Comparison of ENCODE assay signal across 21 cellular contexts in the genomic region with DNA sequence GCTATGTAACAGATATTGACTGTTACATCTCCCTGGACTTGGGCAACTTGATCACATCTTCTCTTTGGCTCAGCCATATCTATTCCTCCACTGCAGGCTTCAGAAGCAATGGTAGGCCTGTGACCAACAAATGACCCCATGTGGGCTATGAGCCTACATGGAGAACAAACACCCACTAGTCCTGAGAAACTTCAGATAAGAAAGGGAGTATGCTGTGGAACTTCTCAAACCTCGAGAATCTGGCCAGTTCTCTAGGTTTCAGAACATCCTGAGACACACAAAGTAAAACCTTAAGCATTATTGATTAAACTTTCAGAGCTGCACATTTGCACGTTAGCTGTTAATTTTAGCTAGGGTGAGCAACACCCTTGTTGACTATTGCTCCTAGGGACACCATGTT. TPM values are rescaled to one million over a fixed set of nuclear protein-coding genes. Genes with fewer than 3 reads are reported as not detected.
A peak's percentile ranks its signal among the peaks of the same experiment; 100 is the strongest.
DNase-seq lines count a peak whose midpoint lies in the region; ATAC-seq, FAIRE-seq and TF ChIP-seq lines count a peak whose summit lies in the region.
"Had no signal": no experiment of that assay in that cellular context is flagged by ENCODE, and none has a peak within 500 bp of the region (broad histone marks: within the 10 kb centered on the region; RNA-seq: fewer than 3 reads in every experiment).

No MANE protein-coding gene starts in this region.

- no peak for TF ChIP-seq POLR2A in K562 (conservative IDR thresholded peaks at IDR 0.05)

- intact Hi-C loops in K562 (cut with micrococcal nuclease) = no loop called here

- H2AFZ ChIP-seq in K562 (ENCODE audit: low read depth, low read length) = peak overlapping the region; percentile 79
- H2AFZ ChIP-seq: PC-9 had no signal

- POLR2A ChIA-PET in K562 (lab: Yijun Ruan, JAX) = no interaction called here

- H3K9ac ChIP-seq in K562 (ENCODE audit: insufficient read depth in 1 of 2, low read depth in 2 of 2, low read length in 2 of 2) = peak overlapping the region in 1 of 2 experiments; percentile 20; a peak in 2 of 4 replicates

- peak; percentile 52 for ATAC-seq in GM18907 (IDR thresholded peaks at IDR 0.05; ENCODE audit: unreplicated experiment)
- peak; percentile 30 for ATAC-seq in GM21737 (IDR thresholded peaks at IDR 0.05; ENCODE audit: unreplicated experiment)
- ATAC-seq in HG03354 (IDR thresholded peaks at IDR 0.05; ENCODE audit: poor library complexity, severe bottlenecking, unreplicated experiment) = peak; percentile 46
- peak; percentile 84 for ATAC-seq in K562
- ATAC-seq in GM19328 (IDR thresholded peaks at IDR 0.05; ENCODE audit: unreplicated experiment) = no peak
- no peak for ATAC-seq in HG02970 (IDR thresholded peaks at IDR 0.05; ENCODE audit: low FRiP score, unreplicated experiment)
- ATAC-seq: HCT116, HepG2, T-cell had no signal

- peaks cover 16% of the 10 kb centered on the region; the same call in 1 of the 3 replicates for H3K36me3 ChIP-seq in K562 (ENCODE audit: control insufficient read depth, insufficient read depth, low read length)
- H3K36me3 ChIP-seq in WERI-Rb-1 = no peaks in the 10 kb centered on the region; the same call in none of the 2 replicates

- H3K9me3 ChIP-seq in K562 (replicated peaks; ENCODE audit: control insufficient read depth, insufficient read depth, low read depth, low read length) (no peaks in the 10 kb centered on the region), WERI-Rb-1 (ENCODE audit: severe bottlenecking) (no peaks in the 10 kb centered on the region)

- peak; percentile 94 for FAIRE-seq in K562 (lab: Jason Lieb, UNC)
- FAIRE-seq: HepG2 had no signal

- TF ChIP-seq CTCF in K562 (IDR thresholded peaks at IDR 0.05 in 2 of 3, conservative IDR thresholded peaks at IDR 0.05 in 1 of 3; ENCODE audit: insufficient read depth in 2 of 3, low read depth in 1 of 3, low read length in 3 of 3) (no peak), WERI-Rb-1 (IDR thresholded peaks at IDR 0.05; ENCODE audit: low read depth, low read length) (no peak)

- H3K27me3 ChIP-seq in K562 (ENCODE audit: control insufficient read depth in 2 of 2, insufficient read depth in 2 of 2, low read length in 2 of 2) = no peaks in the 10 kb centered on the region
- peaks cover 8% of the 10 kb centered on the region for H3K27me3 ChIP-seq in WERI-Rb-1 (ENCODE audit: insufficient read depth, low read depth, severe bottlenecking)

- no peaks in the 10 kb centered on the region for H3K9me1 ChIP-seq in K562 (ENCODE audit: control insufficient read depth, insufficient read depth, low read length)

- H3K4me3 ChIP-seq in K562 (no peak overlapping the region), WERI-Rb-1 (ENCODE audit: low read depth, low read length) (no peak overlapping the region)
- H3K4me3 ChIP-seq: PC-9 had no signal

- DNase-seq in K562 (ENCODE audit: extremely low read depth in 1 of 4, low spot score in 3 of 4) (peak; percentile 48 to 80 (median 66)), WERI-Rb-1 (no peak)
- DNase-seq: ACHN; CD4-positive, alpha-beta T cell; DND-41; GDM1; MM.1S; NCI-H1105 treated with DMSO at 0.1 percent for 48 hours; NCI-H187; NCI-H446; PC-9; T-cell; T1000 had no signal

- in situ Hi-C loops in K562 (cut with MboI) = no loop called here

- TF ChIP-seq EP300 in K562 (IDR thresholded peaks at IDR 0.05; ENCODE audit: low read length) = peak; percentile 36; the same call in 1 of the 2 replicates

- H3K79me2 ChIP-seq in K562 (ENCODE audit: control insufficient read depth, insufficient read depth, low read length) = no peaks in the 10 kb centered on the region

- BruUV-seq in K562 (replicated peaks; lab: Mats Ljungman, UMichigan) = no TSS peak

- 4% methylated on average over 2 of the region's 2 CpGs for WGBS in K562 (ENCODE audit: insufficient coverage, low coverage, missing lambda C conversion rate)

- peak overlapping the region; percentile 32; the same call in 1 of the 2 replicates for H3K4me2 ChIP-seq in K562 (ENCODE audit: insufficient read depth, low read length)
- H3K4me2 ChIP-seq: PC-9 had no signal

- CTCF ChIA-PET in K562 (lab: Yijun Ruan, JAX; ENCODE audit: low intra/inter-chr PET ratio) = no interaction called here

- H3K4me1 ChIP-seq in K562 (replicated peaks in 1 of 2; ENCODE audit: control insufficient read depth in 2 of 2, insufficient read depth in 2 of 2, low read length in 2 of 2) = peaks cover 4 to 37% of the 10 kb centered on the region in 2 experiments; a peak in 3 of 5 replicates

- TF ChIP-seq RAD21 in K562 (CRISPR knock-in tag; conservative IDR thresholded peaks at IDR 0.05 in 1 of 2, IDR thresholded peaks at IDR 0.05 in 1 of 2) = no peak

- H3K27ac ChIP-seq in K562 (ENCODE audit: extremely low read depth, low read depth, low read length) = peak overlapping the region; percentile 75
- no peak overlapping the region for H3K27ac ChIP-seq in WERI-Rb-1
- H3K27ac ChIP-seq: PC-9 had no signal

- H4K20me1 ChIP-seq in K562 (replicated peaks; ENCODE audit: control insufficient read depth, insufficient read depth, low read length) = no peaks in the 10 kb centered on the region

TF ChIP-seq in K562, 482 proteins besides CTCF, POLR2A, EP300 and RAD21 (continues in another document):
- TF ChIP-seq ARID1B (IDR thresholded peaks at IDR 0.05) (peak; percentile 64), TEAD4 (IDR thresholded peaks at IDR 0.05; ENCODE audit: low read length) (peak; percentile 64), TEAD4 (CRISPR knock-in tag; IDR thresholded peaks at IDR 0.05; ENCODE audit: borderline replicate concordance) (no peak), EGR1 (conservative IDR thresholded peaks at IDR 0.05) (peak; percentile 63), PRPF4 (IDR thresholded peaks at IDR 0.05; ENCODE audit: insufficient read depth, low read depth, low read length, poor library complexity, severe bottlenecking) (no peak), FOXP1 (CRISPR knock-in tag; IDR thresholded peaks at IDR 0.05) (no peak), DNMT1 (IDR thresholded peaks at IDR 0.05) (no peak), CBFA2T3 (IDR thresholded peaks at IDR 0.05) (peak; percentile 82)

RNA-seq across cellular contexts. Expression of a gene that starts 16.3 kb away (rescaled TPM):
- total RNA-seq in K562 (2011; cell fraction: chromatin; rRNA removed; ENCODE audit: low replicate concordance) = 40.9 and 69.9 TPM in 2 replicates
- total RNA-seq in K562 (2011; cell fraction: nucleolus; rRNA removed) = 33.0 and 33.6 TPM in 2 replicates
- 47.1 and 50.4 TPM in 2 replicates for total RNA-seq in K562 (2011; cell fraction: nucleoplasm; rRNA removed)
- total RNA-seq in K562 (2014; rRNA removed) = 37.1 and 44.9 TPM in 2 replicates
- 62.5 and 65.4 TPM in 2 replicates for total RNA-seq in K562 (2014; rRNA removed; fragmentation: Illumina TruSeq; extraction: Trizol)
- 58.0 and 58.5 TPM in 2 replicates for total RNA-seq in K562 (2015; rRNA removed; fragmentation: Illumina TruSeq; extraction: Trizol)
- 27.2 and 29.5 TPM in 2 replicates for total RNA-seq in K562 (2021)
- polyA plus RNA-seq in K562 (2011; rRNA removed) = 35.3 and 41.8 TPM in 2 replicates
- polyA plus RNA-seq in K562 (2011; cell fraction: cytosol; rRNA removed) = 8.1 and 20.5 TPM in 2 replicates
- polyA plus RNA-seq in K562 (2011; cell fraction: nucleus; rRNA removed) = 25.3 and 33.0 TPM in 2 replicates
- polyA plus RNA-seq in K562 (2012) = 34.2 and 40.1 TPM in 2 replicates
- polyA plus RNA-seq in K562 (2014; fragmentation: Illumina TruSeq; extraction: Trizol) = 50.5 and 54.5 TPM in 2 replicates
- polyA plus RNA-seq in K562 (2014; fragmentation: Nextera tagmentation; extraction: Ambion mirVana) = 10 to 100 TPM; 49.1 to 54.1 TPM
- polyA plus RNA-seq in K562 (2014; rRNA removed) = 53.0 and 58.2 TPM in 2 replicates
- polyA minus RNA-seq in K562 (2011; rRNA and poly(A)+ RNA removed) = 27.7 and 32.6 TPM in 2 replicates
- polyA minus RNA-seq in K562 (2011; cell fraction: cytosol; rRNA and poly(A)+ RNA removed) = 7.2 and 7.3 TPM in 2 replicates
- polyA minus RNA-seq in K562 (2011; cell fraction: nucleus; rRNA and poly(A)+ RNA removed) = 21.0 and 32.8 TPM in 2 replicates

RNA-seq across cellular contexts. Expression of a gene that starts 32.6 kb away (rescaled TPM):
- total RNA-seq in K562 (2011; cell fraction: chromatin; rRNA removed; ENCODE audit: low replicate concordance) = not detected in 2 replicates
- not detected in 2 replicates for total RNA-seq in K562 (2011; cell fraction: nucleolus; rRNA removed)
- total RNA-seq in K562 (2011; cell fraction: nucleoplasm; rRNA removed) = not detected in 2 replicates
- not detected in 2 replicates for total RNA-seq in K562 (2014; rRNA removed)
- not detected in 2 replicates for total RNA-seq in K562 (2014; rRNA removed; fragmentation: Illumina TruSeq; extraction: Trizol)
- total RNA-seq in K562 (2015; rRNA removed; fragmentation: Illumina TruSeq; extraction: Trizol) = not detected in 2 replicates
- total RNA-seq in K562 (2021) = not detected in 2 replicates
- polyA plus RNA-seq in K562 (2011; rRNA removed) = not detected in 2 replicates
- polyA plus RNA-seq in K562 (2011; cell fraction: cytosol; rRNA removed) = not detected in 2 replicates
- not detected in 2 replicates for polyA plus RNA-seq in K562 (2011; cell fraction: nucleus; rRNA removed)
- not detected in 2 replicates for polyA plus RNA-seq in K562 (2012)
- not detected in 2 replicates for polyA plus RNA-seq in K562 (2014; fragmentation: Illumina TruSeq; extraction: Trizol)
- not detected for polyA plus RNA-seq in K562 (2014; fragmentation: Nextera tagmentation; extraction: Ambion mirVana)
- 0.15 TPM in 1 of 2 replicates, not detected in the other for polyA plus RNA-seq in K562 (2014; rRNA removed)
- not detected in 2 replicates for polyA minus RNA-seq in K562 (2011; rRNA and poly(A)+ RNA removed)
- not detected in 2 replicates for polyA minus RNA-seq in K562 (2011; cell fraction: cytosol; rRNA and poly(A)+ RNA removed)
- not detected in 2 replicates for polyA minus RNA-seq in K562 (2011; cell fraction: nucleus; rRNA and poly(A)+ RNA removed)
- total RNA-seq: CD4-positive, alpha-beta T cell; PC-9; SK-MEL-5; T-cell had no signal

Comparison
In these comparisons a context has a peak if more than half of its experiments do, and no peak if none do; other contexts are left out.
1. ATAC-seq: peak in GM18907 (single experiment), GM21737 (single experiment), HG03354 (single experiment) and K562 (single experiment); none in GM19328 (single experiment) and HG02970 (single experiment).